Comparison of ENCODE assay signal across 11 cellular contexts in the genomic region with DNA sequence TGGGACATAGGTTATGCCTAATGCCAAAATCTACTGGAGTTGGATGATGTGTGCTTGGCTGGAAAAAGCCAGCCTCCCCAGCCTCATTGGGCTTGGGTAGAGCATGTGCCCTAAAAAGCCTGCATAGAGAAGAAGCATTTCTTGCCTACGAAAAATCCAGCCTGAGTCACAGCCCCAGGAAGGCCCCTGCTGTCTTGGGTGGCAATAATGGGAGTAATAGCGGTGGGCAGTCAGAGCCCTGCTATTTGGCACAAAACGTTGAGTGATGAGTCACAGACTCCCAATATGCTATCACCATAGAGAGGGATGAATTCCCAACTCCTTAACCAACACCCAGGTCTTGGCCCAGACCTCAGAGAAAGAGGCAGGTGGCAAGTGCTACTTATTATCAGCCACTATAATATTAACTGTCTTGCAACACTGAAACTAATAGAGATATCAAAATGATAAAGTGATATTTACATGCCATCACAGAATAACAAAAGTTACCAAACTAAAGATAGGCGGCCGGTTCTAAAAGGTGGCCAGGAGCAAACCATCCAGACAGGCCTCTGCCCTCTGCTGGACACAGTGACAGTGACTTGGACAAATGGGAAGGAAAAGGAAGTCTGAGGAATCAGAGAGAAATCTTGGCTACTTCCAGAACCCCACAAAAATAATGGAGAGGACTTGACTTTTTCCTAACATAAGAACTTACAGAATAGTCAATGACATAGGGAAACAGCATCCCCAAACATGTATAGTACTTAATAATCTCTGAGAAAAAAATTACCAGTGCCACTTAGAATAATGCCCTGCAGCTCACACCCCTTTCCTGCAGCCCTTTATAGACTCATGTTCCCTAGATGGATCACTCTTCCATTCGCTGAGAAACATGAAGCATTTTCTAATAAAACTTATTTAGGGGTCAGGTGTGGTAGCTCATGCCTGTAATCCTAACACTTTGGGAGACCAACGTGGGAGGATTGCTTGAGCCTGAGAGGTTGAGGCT. TPM values are rescaled to one million over a fixed set of nuclear protein-coding genes. Genes with fewer than 3 reads are reported as not detected.
DNase-seq lines count a peak whose midpoint lies in the region; FAIRE-seq and TF ChIP-seq lines count a peak whose summit lies in the region.
"Had no signal": no experiment of that assay in that cellular context is flagged by ENCODE, and none has a peak within 500 bp of the region (broad histone marks: within the 10 kb centered on the region; RNA-seq: fewer than 3 reads in every experiment).

No MANE protein-coding gene starts in this region.

- intact Hi-C loops in Caco-2 (cut with micrococcal nuclease; ENCODE audit: unreplicated experiment) = loop anchor here (1.0 to 5.0 kb wide), 2 partner anchors 58 to 224 kb away; no protein-coding TSS in a partner anchor

- H3K36me3 Mint-ChIP-seq in Caco-2 (ENCODE audit: insufficient read depth, unreplicated experiment) (peaks cover 98% of the 10 kb centered on the region), neural crest cell (ENCODE audit: low read depth) (peaks cover 4% of the 10 kb centered on the region)

- CTCF ChIA-PET in Caco-2 (lab: Charles Lee) = interaction anchor here (1.0 kb wide), 1 partner anchor 225 kb away, joined by 4 read pairs; no protein-coding TSS in a partner anchor
- CTCF ChIA-PET in H1 (lab: Charles Lee; ENCODE audit: partially characterized antibody) = interaction anchor here (0.6 to 2.1 kb wide), 16 partner anchors 8 to 600 kb away, joined by 3 to 7 read pairs (median 4); no protein-coding TSS in a partner anchor

- H3K9me2 ChIP-seq in MM.1S (replicated peaks; ENCODE audit: insufficient read depth, low read length) = no peaks in the 10 kb centered on the region

- no peak overlapping the region for H3K4me3 Mint-ChIP-seq in Caco-2 (ENCODE audit: unreplicated experiment)
- no peak overlapping the region for H3K4me3 Mint-ChIP-seq in neural crest cell

- no peak overlapping the region for H3K23ac ChIP-seq in H1 (ENCODE audit: insufficient read length)

- TF ChIP-seq RAD21 in H1 (IDR thresholded peaks at IDR 0.05 in 1 of 2, conservative IDR thresholded peaks at IDR 0.05 in 1 of 2; ENCODE audit: low read depth in 2 of 2, low read length in 2 of 2) = peak; percentile 52 to 66

- H3K36me3 ChIP-seq in Caco-2 (ENCODE audit: control insufficient read depth, insufficient read depth, low read length) = no peaks in the 10 kb centered on the region; the same call in 1 of the 2 replicates
- H3K36me3 ChIP-seq in MM.1S (replicated peaks; ENCODE audit: insufficient read depth, low read length) = no peaks in the 10 kb centered on the region
- 0 out of 8 replicates have a peak, but pooled peaks cover 0 to 3% (median 0%) of the 10 kb centered on the region in 4 experiments for H3K36me3 ChIP-seq in H1 (ENCODE audit: control insufficient read depth in 2 of 4, insufficient read depth in 4 of 4, low read length in 3 of 4)

- no peak for TF ChIP-seq EP300 in H1 (IDR thresholded peaks at IDR 0.05; ENCODE audit: borderline replicate concordance in 1 of 2, low read depth in 2 of 2, low read length in 2 of 2)

- TF ChIP-seq CTCF in Caco-2 (IDR thresholded peaks at IDR 0.05; ENCODE audit: insufficient read depth in 1 of 2, low read depth in 1 of 2, low read length in 1 of 2, severe bottlenecking in 1 of 2, unreplicated experiment in 1 of 2) (peak; percentile 67 to 72), MM.1S (IDR thresholded peaks at IDR 0.05; ENCODE audit: low read length) (peak; percentile 29; the same call in 1 of the 2 replicates), H1 (IDR thresholded peaks at IDR 0.05; ENCODE audit: control extremely low read depth in 1 of 3, insufficient read depth in 1 of 3, low read depth in 1 of 3, low read length in 3 of 3) (peak; percentile 61 to 67 (median 64)), neural crest cell (conservative IDR thresholded peaks at IDR 0.05) (peak; percentile 66)

- H3K27ac ChIP-seq in MM.1S (ENCODE audit: low read length) = no peak overlapping the region
- no peak overlapping the region for H3K27ac ChIP-seq in H1 (ENCODE audit: low read depth, low read length)

- H4K8ac ChIP-seq in H1 (ENCODE audit: extremely low read depth, insufficient read depth, low read length) = no peak overlapping the region

- H3K4me1 Mint-ChIP-seq in Caco-2 (ENCODE audit: low read depth, unreplicated experiment) = peaks cover 8% of the 10 kb centered on the region
- H3K4me1 Mint-ChIP-seq in neural crest cell = no peaks in the 10 kb centered on the region

- no peak overlapping the region for H3K9ac ChIP-seq in MM.1S (ENCODE audit: low read length)
- no peak overlapping the region for H3K9ac ChIP-seq in H1 (replicated peaks in 1 of 4; ENCODE audit: extremely low read depth in 1 of 4, low read depth in 3 of 4, low read length in 3 of 4)

- peak overlapping the region; percentile 32 for H3K27ac Mint-ChIP-seq in Caco-2 (ENCODE audit: unreplicated experiment)
- no peak overlapping the region for H3K27ac Mint-ChIP-seq in neural crest cell (ENCODE audit: unreplicated experiment)

- H3K9me3 ChIP-seq in Caco-2 (no peaks in the 10 kb centered on the region), MM.1S (replicated peaks; ENCODE audit: insufficient read depth, low read length) (no peaks in the 10 kb centered on the region), H1 (ENCODE audit: insufficient read depth in 2 of 2, low read depth in 1 of 2, low read length in 1 of 2) (no peaks in the 10 kb centered on the region)
- H3K9me3 ChIP-seq: HAP-1 had no signal

- H3K79me2 ChIP-seq in MM.1S (ENCODE audit: low read length) (no peaks in the 10 kb centered on the region), H1 (ENCODE audit: control insufficient read depth in 1 of 2, insufficient read depth in 2 of 2, low read length in 2 of 2) (no peaks in the 10 kb centered on the region)

- H3K4me2 ChIP-seq in MM.1S (ENCODE audit: low read depth, low read length) (no peak overlapping the region), H1 (ENCODE audit: insufficient read depth in 1 of 2, low read depth in 2 of 2, low read length in 2 of 2) (no peak overlapping the region)

- H3K14ac ChIP-seq in H1 (ENCODE audit: insufficient read length) = no peak overlapping the region

- no peak overlapping the region for H2AK5ac ChIP-seq in H1 (ENCODE audit: low read depth, low read length)

- H4K91ac ChIP-seq in H1 (replicated peaks; ENCODE audit: insufficient read length, low read length) = no peak overlapping the region

- H3K4me1 ChIP-seq in Caco-2 (no peaks in the 10 kb centered on the region; the same call in 1 of the 2 replicates), MM.1S (ENCODE audit: low read length) (no peaks in the 10 kb centered on the region), H1 (replicated peaks in 1 of 4; ENCODE audit: control insufficient read depth in 3 of 4, insufficient read depth in 4 of 4, low read length in 3 of 4) (no peaks in the 10 kb centered on the region; a peak in 2 of 7 replicates)
- H3K4me1 ChIP-seq: HAP-1 had no signal

- no peak overlapping the region for H3K18ac ChIP-seq in H1 (ENCODE audit: extremely low read depth, low read length)

- no peaks in the 10 kb centered on the region for H3K9me3 Mint-ChIP-seq in Caco-2 (ENCODE audit: unreplicated experiment)
- H3K9me3 Mint-ChIP-seq in neural crest cell = no peaks in the 10 kb centered on the region

- H2AFZ ChIP-seq in MM.1S (ENCODE audit: low read length) = no peak overlapping the region
- no peak overlapping the region for H2AFZ ChIP-seq in H1 (ENCODE audit: low read length)

- TF ChIP-seq POLR2A in H1 (IDR thresholded peaks at IDR 0.05; ENCODE audit: control extremely low read depth in 1 of 2, low read depth in 2 of 2, low read length in 2 of 2) = no peak

- POLR2A ChIA-PET in Caco-2 (lab: Charles Lee) (no interaction called here), H1 (lab: Charles Lee; ENCODE audit: partially characterized antibody) (no interaction called here)

- H2BK20ac ChIP-seq in H1 (ENCODE audit: low read length) = no peak overlapping the region

- no peaks in the 10 kb centered on the region for H3K27me3 ChIP-seq in Caco-2 (replicated peaks; ENCODE audit: control insufficient read depth, insufficient read depth, low read length)
- no peaks in the 10 kb centered on the region for H3K27me3 ChIP-seq in MM.1S (replicated peaks; ENCODE audit: insufficient read depth, low read length)
- H3K27me3 ChIP-seq in H1 (replicated peaks in 1 of 4; ENCODE audit: control insufficient read depth in 3 of 4, extremely low read depth in 1 of 4, insufficient read depth in 3 of 4, low read length in 3 of 4) = no peaks in the 10 kb centered on the region

- H3K56ac ChIP-seq in H1 (replicated peaks; ENCODE audit: insufficient read length, low read depth, low read length) = no peak overlapping the region

- no peak overlapping the region for H4K5ac ChIP-seq in H1 (ENCODE audit: insufficient read length, low read depth, low read length)

- FAIRE-seq in H1 (lab: Jason Lieb, UNC) = no peak
- FAIRE-seq: colon had no signal

- no peak overlapping the region for H3K4ac ChIP-seq in H1 (replicated peaks; ENCODE audit: insufficient read length, low read depth, low read length)

- WGBS in H1 (ENCODE audit: extremely low coverage in 1 of 2, insufficient coverage in 1 of 2, insufficient read length in 1 of 2, insufficient replicate concordance in 2 of 2, low coverage in 1 of 2, low lambda C conversion rate in 2 of 2, missing lambda C conversion rate in 1 of 2), 2 experiments = 77% methylated on average over 7 of the region's 7 CpGs; no CpG with 5 or more reads in 1 of the 2 experiments

- no peaks in the 10 kb centered on the region for H3K79me1 ChIP-seq in H1 (ENCODE audit: low read depth, low read length)

- no peaks in the 10 kb centered on the region for H3K23me2 ChIP-seq in H1 (ENCODE audit: low read depth, low read length)

- peak in 1 of 2 experiments; percentile 40 for DNase-seq in Caco-2
- no peak for DNase-seq in MM.1S
- DNase-seq in H1 (ENCODE audit: low read depth in 1 of 2, low spot score in 2 of 2) = peak in 1 of 2 experiments; percentile 44
- peak; percentile 16 for DNase-seq in neural crest cell (ENCODE audit: low read depth, low spot score)
- DNase-seq in NCI-H1092 (lab: John Stamatoyannopoulos, UW) = no peak
- DNase-seq in ureter (ENCODE audit: low spot score) = no peak
- DNase-seq in stimulated activated CD4-positive, alpha-beta T cell treated with anti-CD3 and anti-CD28 coated beads, Interleukin-4, amount 100 ng/mL, for 1 hour = no peak
- no peak for DNase-seq in NCI-H2029 treated with DMSO at 0.1 percent for 48 hours (lab: John Stamatoyannopoulos, UW)

- H2BK12ac ChIP-seq in H1 (ENCODE audit: low read depth, low read length) = no peak overlapping the region

- no TSS peak for BruUV-seq in Caco-2 (replicated peaks; lab: Mats Ljungman, UMichigan)

- H2BK5ac ChIP-seq in H1 (ENCODE audit: low read depth, low read length) = no peak overlapping the region

- no peaks in the 10 kb centered on the region for H3K27me3 Mint-ChIP-seq in Caco-2 (ENCODE audit: insufficient read depth, unreplicated experiment)
- H3K27me3 Mint-ChIP-seq in neural crest cell (ENCODE audit: low read depth) = no peaks in the 10 kb centered on the region

- H3K4me3 ChIP-seq in Caco-2 (ENCODE audit: low read depth, low read length) (no peak overlapping the region), MM.1S (ENCODE audit: low read length) (no peak overlapping the region), H1 (ENCODE audit: extremely low read depth in 1 of 4, insufficient read depth in 2 of 4, low read depth in 3 of 4, low read length in 4 of 4) (no peak overlapping the region)
- H3K4me3 ChIP-seq: HAP-1 had no signal

- H2BK120ac ChIP-seq in H1 (replicated peaks; ENCODE audit: low read depth, low read length) = no peak overlapping the region

- no peak overlapping the region for H2BK15ac ChIP-seq in H1 (ENCODE audit: low read length)

- no peaks in the 10 kb centered on the region for H3F3A ChIP-seq in MM.1S (ENCODE audit: insufficient read depth, low read length)

- H4K20me1 ChIP-seq in MM.1S (ENCODE audit: insufficient read depth, low read length) (no peaks in the 10 kb centered on the region), H1 (replicated peaks in 1 of 2; ENCODE audit: control insufficient read depth in 1 of 2, insufficient read depth in 2 of 2, low read length in 2 of 2) (no peaks in the 10 kb centered on the region)

RNA-seq across cellular contexts. Expression of gene MUC13, which starts 51.9 kb away (rescaled TPM):
- total RNA-seq in Caco-2 (2022) (3.5 and 5.0 TPM in 2 replicates), neural crest cell (not detected in 2 replicates), ureter (not detected)
- total RNA-seq in H1 (2021; fragmentation: NEBNext Ultra II Directional; extraction: Animal tissue kit (Norgen Biotek cat#: 25700)) = not detected in 2 replicates
- not detected in 2 replicates for polyA plus RNA-seq in H1 (2011; rRNA removed)
- not detected for polyA plus RNA-seq in H1 (2011; cell fraction: cytosol; rRNA removed)
- polyA plus RNA-seq in H1 (2011; cell fraction: nucleus; rRNA removed) = not detected
- polyA plus RNA-seq in H1 (2012, experiment 1 of 2) = not detected in 4 replicates
- polyA plus RNA-seq in H1 (2012, experiment 2 of 2) = not detected
- polyA plus RNA-seq in H1 (2013, experiment 1 of 2) = not detected
- polyA plus RNA-seq in H1 (2013, experiment 2 of 2) = not detected
- polyA minus RNA-seq in H1 (2011; rRNA and poly(A)+ RNA removed) = not detected in 2 replicates
- not detected for polyA minus RNA-seq in H1 (2011; cell fraction: cytosol; rRNA and poly(A)+ RNA removed)
- not detected for polyA minus RNA-seq in H1 (2011; cell fraction: nucleus; rRNA and poly(A)+ RNA removed)
- total RNA-seq: temporal lobe had no signal
